Comparison of ENCODE assay signal across 2 cellular contexts in genomic region chr6:85911067-85911466, GRCh38.
TF ChIP-seq lines count a peak whose summit lies in the region.

No MANE protein-coding gene starts in this region.

TF ChIP-seq in GM23338, 12 proteins besides CTCF, POLR2A, EP300 and RAD21 (continued from another document):
- no peak for TF ChIP-seq ZNF462 (CRISPR knock-in tag; IDR thresholded peaks at IDR 0.05)
- no peak for TF ChIP-seq EZH2 (IDR thresholded peaks at IDR 0.05; ENCODE audit: low read depth, unreplicated experiment)
- no peak for TF ChIP-seq POLR2AphosphoS5 (IDR thresholded peaks at IDR 0.05; ENCODE audit: low read depth)
- TF ChIP-seq, protein P1, sequence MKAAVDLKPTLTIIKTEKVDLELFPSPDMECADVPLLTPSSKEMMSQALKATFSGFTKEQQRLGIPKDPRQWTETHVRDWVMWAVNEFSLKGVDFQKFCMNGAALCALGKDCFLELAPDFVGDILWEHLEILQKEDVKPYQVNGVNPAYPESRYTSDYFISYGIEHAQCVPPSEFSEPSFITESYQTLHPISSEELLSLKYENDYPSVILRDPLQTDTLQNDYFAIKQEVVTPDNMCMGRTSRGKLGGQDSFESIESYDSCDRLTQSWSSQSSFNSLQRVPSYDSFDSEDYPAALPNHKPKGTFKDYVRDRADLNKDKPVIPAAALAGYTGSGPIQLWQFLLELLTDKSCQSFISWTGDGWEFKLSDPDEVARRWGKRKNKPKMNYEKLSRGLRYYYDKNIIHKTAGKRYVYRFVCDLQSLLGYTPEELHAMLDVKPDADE (IDR thresholded peaks at IDR 0.05): no peak
- no peak for TF ChIP-seq EZH2phosphoT487 (IDR thresholded peaks at IDR 0.05; ENCODE audit: unreplicated experiment)
- TF ChIP-seq STAT1 (IDR thresholded peaks at IDR 0.05; ENCODE audit: unreplicated experiment): no peak
- no peak for TF ChIP-seq JUNB (IDR thresholded peaks at IDR 0.05; ENCODE audit: unreplicated experiment)
- no peak for TF ChIP-seq ZNF114 (CRISPR knock-in tag; IDR thresholded peaks at IDR 0.05)
- TF ChIP-seq REST (IDR thresholded peaks at IDR 0.05; ENCODE audit: unreplicated experiment): no peak

TF ChIP-seq in WTC11, 78 proteins besides CTCF, POLR2A, EP300 and RAD21 (continued from another document):
- TF ChIP-seq, protein P2, sequence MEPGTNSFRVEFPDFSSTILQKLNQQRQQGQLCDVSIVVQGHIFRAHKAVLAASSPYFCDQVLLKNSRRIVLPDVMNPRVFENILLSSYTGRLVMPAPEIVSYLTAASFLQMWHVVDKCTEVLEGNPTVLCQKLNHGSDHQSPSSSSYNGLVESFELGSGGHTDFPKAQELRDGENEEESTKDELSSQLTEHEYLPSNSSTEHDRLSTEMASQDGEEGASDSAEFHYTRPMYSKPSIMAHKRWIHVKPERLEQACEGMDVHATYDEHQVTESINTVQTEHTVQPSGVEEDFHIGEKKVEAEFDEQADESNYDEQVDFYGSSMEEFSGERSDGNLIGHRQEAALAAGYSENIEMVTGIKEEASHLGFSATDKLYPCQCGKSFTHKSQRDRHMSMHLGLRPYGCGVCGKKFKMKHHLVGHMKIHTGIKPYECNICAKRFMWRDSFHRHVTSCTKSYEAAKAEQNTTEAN (CRISPR knock-in tag; IDR thresholded peaks at IDR 0.05): no peak
- TF ChIP-seq ZNF121 (CRISPR knock-in tag; IDR thresholded peaks at IDR 0.05) (no peak), JUN (CRISPR knock-in tag; IDR thresholded peaks at IDR 0.05) (no peak), HMGXB4 (CRISPR knock-in tag; IDR thresholded peaks at IDR 0.05) (no peak), CBFB (CRISPR knock-in tag; IDR thresholded peaks at IDR 0.05; ENCODE audit: low read depth) (no peak), MAX (CRISPR knock-in tag; IDR thresholded peaks at IDR 0.05) (no peak), NFATC4 (CRISPR knock-in tag; IDR thresholded peaks at IDR 0.05) (no peak), E2F4 (CRISPR knock-in tag; IDR thresholded peaks at IDR 0.05; ENCODE audit: borderline replicate concordance, low read depth) (no peak), JAZF1 (CRISPR knock-in tag; IDR thresholded peaks at IDR 0.05) (no peak)
- TF ChIP-seq, protein P3, sequence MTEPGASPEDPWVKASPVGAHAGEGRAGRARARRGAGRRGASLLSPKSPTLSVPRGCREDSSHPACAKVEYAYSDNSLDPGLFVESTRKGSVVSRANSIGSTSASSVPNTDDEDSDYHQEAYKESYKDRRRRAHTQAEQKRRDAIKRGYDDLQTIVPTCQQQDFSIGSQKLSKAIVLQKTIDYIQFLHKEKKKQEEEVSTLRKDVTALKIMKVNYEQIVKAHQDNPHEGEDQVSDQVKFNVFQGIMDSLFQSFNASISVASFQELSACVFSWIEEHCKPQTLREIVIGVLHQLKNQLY (CRISPR knock-in tag; IDR thresholded peaks at IDR 0.05): no peak
